Comparison of ENCODE assay signal across 1 cellular context in genomic region chr10:34854147-34854601, GRCh38.
TF ChIP-seq lines count a peak whose summit lies in the region.

No MANE protein-coding gene starts in this region.

TF ChIP-seq in IMR-90, 13 proteins besides CTCF, POLR2A, EP300 and RAD21 (continued from another document):
- TF ChIP-seq, protein P1, sequence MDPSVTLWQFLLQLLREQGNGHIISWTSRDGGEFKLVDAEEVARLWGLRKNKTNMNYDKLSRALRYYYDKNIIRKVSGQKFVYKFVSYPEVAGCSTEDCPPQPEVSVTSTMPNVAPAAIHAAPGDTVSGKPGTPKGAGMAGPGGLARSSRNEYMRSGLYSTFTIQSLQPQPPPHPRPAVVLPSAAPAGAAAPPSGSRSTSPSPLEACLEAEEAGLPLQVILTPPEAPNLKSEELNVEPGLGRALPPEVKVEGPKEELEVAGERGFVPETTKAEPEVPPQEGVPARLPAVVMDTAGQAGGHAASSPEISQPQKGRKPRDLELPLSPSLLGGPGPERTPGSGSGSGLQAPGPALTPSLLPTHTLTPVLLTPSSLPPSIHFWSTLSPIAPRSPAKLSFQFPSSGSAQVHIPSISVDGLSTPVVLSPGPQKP (IDR thresholded peaks at IDR 0.05; ENCODE audit: borderline replicate concordance, low read depth, low read length): no peak
- TF ChIP-seq MAFK (IDR thresholded peaks at IDR 0.05; ENCODE audit: low read depth, low read length): no peak
- TF ChIP-seq CHD1 (IDR thresholded peaks at IDR 0.05; ENCODE audit: low read depth, low read length): no peak
